In the genomic region with DNA sequence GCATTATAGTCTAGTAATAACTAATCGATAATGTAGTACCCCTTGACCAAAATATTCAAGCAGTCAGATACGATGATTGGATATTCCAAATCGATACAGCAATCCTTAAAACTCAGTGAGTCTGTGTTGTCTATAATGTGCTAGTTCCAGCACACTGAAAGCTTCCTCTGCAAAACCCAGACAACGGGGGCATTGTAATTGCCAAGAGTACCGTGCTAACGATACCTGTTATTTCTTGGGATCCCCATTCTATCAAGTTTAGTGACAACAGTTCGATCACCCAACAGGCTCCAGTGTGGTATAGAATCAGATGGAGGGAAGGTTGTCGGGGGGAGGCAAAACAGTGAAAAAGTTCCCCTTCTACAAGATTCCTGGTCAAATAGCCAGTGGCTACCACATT, we compare ENCODE assay signal across 8 cellular contexts. TPM values are rescaled to one million over a fixed set of nuclear protein-coding genes. Genes with fewer than 3 reads are reported as not detected.
DNase-seq lines count a peak whose midpoint lies in the region; ATAC-seq and TF ChIP-seq lines count a peak whose summit lies in the region.

No MANE protein-coding gene starts in this region.

- no peak for ATAC-seq in naive thymus-derived CD8-positive, alpha-beta T cell
- ATAC-seq in GM21723 (IDR thresholded peaks at IDR 0.05; ENCODE audit: unreplicated experiment): no peak

- H3K27ac Mint-ChIP-seq in naive thymus-derived CD8-positive, alpha-beta T cell: peak overlapping the region in 7 of 10 donors; percentile 31 to 100 (median 99)

- peak overlapping the region in 9 of 10 donors; percentile 82 to 97 (median 91) for H3K4me3 Mint-ChIP-seq in naive thymus-derived CD8-positive, alpha-beta T cell

- DNase-seq in AG04449 (ENCODE audit: low read depth, low spot score) (no peak), choroid plexus epithelial cell (ENCODE audit: low read depth) (no peak), NCI-H2196 (lab: John Stamatoyannopoulos, UW; ENCODE audit: unreplicated experiment) (no peak), SKM-1 (lab: John Stamatoyannopoulos, UW; ENCODE audit: unreplicated experiment) (no peak), NCI-H1417 (lab: John Stamatoyannopoulos, UW) (no peak)
- DNase-seq in Jurkat, Clone E6-1 (ENCODE audit: low read depth, low spot score): no peak
- DNase-seq in naive thymus-derived CD8-positive, alpha-beta T cell: no peak

- POLR2A ChIA-PET in AG04449 (lab: Yijun Ruan, JAX): no interaction called here
- POLR2A ChIA-PET in naive thymus-derived CD8-positive, alpha-beta T cell (lab: Charles Lee): interaction anchor here (0.6 to 2.4 kb wide), 2 partner anchors 246 to 493 kb away, joined by 3 to 42 read pairs; no protein-coding TSS in a partner anchor

- no peak for TF ChIP-seq CTCF in AG04449 (IDR thresholded peaks at IDR 0.05; ENCODE audit: insufficient read depth, low read length, missing control alignments)
- TF ChIP-seq CTCF in choroid plexus epithelial cell (conservative IDR thresholded peaks at IDR 0.05; ENCODE audit: low read depth, low read length): no peak

- H3K4me3 ChIP-seq in AG04449 (ENCODE audit: low read depth, low read length) (peak overlapping the region; percentile 72), choroid plexus epithelial cell (ENCODE audit: low read depth, low read length) (peak overlapping the region; percentile 75)
- H3K4me3 ChIP-seq in Jurkat, Clone E6-1 (ENCODE audit: low read length): peak overlapping the region; percentile 61

- peaks cover 5 to 20% (median 17%) of the 10 kb centered on the region in 4 donors for H3K4me1 Mint-ChIP-seq in naive thymus-derived CD8-positive, alpha-beta T cell

- no peaks in the 10 kb centered on the region for H3K9me3 Mint-ChIP-seq in naive thymus-derived CD8-positive, alpha-beta T cell

- CTCF ChIA-PET in AG04449 (lab: Yijun Ruan, JAX): interaction anchor here (1.3 to 6.0 kb wide), 5 partner anchors 9 to 344 kb away, joined by 3 to 31 read pairs (median 4); no protein-coding TSS in a partner anchor

- no peaks in the 10 kb centered on the region for H3K36me3 Mint-ChIP-seq in naive thymus-derived CD8-positive, alpha-beta T cell

- H3K27me3 Mint-ChIP-seq in naive thymus-derived CD8-positive, alpha-beta T cell: peaks cover 0 to 2% (median 0%) of the 10 kb centered on the region in 5 donors

RNA-seq across cellular contexts. Expression of gene ZNF438, which starts 0.9 kb away (rescaled TPM):
- 5.1 TPM for polyA plus RNA-seq in Jurkat, Clone E6-1 (2012; ENCODE audit: insufficient read depth, insufficient read length)
- 1 to 10 TPM; 4.4 to 4.5 TPM for total RNA-seq in naive thymus-derived CD8-positive, alpha-beta T cell
- 1 to 10 TPM; 2.3 to 6.0 (median 3.9) TPM for polyA plus RNA-seq in naive thymus-derived CD8-positive, alpha-beta T cell
